Comparison of ENCODE assay signal across 13 cellular contexts in genomic region chr9:99353408-99353807, GRCh38.
DNase-seq lines count a peak whose midpoint lies in the region; ATAC-seq and TF ChIP-seq lines count a peak whose summit lies in the region.
"Had no signal": no experiment of that assay in that cellular context is flagged by ENCODE, and none has a peak within 500 bp of the region (broad histone marks: within the 10 kb centered on the region; RNA-seq: fewer than 3 reads in every experiment).

No MANE protein-coding gene starts in this region.

- H3K27me3 ChIP-seq in fibroblast of lung (ENCODE audit: control insufficient read depth, insufficient read depth, low read length), result no peaks in the 10 kb centered on the region
- no peaks in the 10 kb centered on the region for H3K27me3 ChIP-seq in sigmoid colon
- H3K27me3 ChIP-seq: tibial nerve had no signal

- intact Hi-C loops in sigmoid colon (cut with DNase I), result no loop called here

- no peak for TF ChIP-seq CTCF in AG09319 (IDR thresholded peaks at IDR 0.05; ENCODE audit: low read depth, low read length)
- no peak for TF ChIP-seq CTCF in fibroblast of lung (conservative IDR thresholded peaks at IDR 0.05 in 1 of 2, IDR thresholded peaks at IDR 0.05 in 1 of 2; ENCODE audit: low read depth in 1 of 2, low read length in 2 of 2)
- no peak for TF ChIP-seq CTCF in sigmoid colon (IDR thresholded peaks at IDR 0.05)

- TF ChIP-seq EP300 in sigmoid colon (IDR thresholded peaks at IDR 0.05), result no peak

- H3K4me1 ChIP-seq in fibroblast of lung (ENCODE audit: control insufficient read depth, extremely low read depth, insufficient read depth, low read length) (peaks cover 19% of the 10 kb centered on the region), sigmoid colon (peaks cover 0 to 19% (median 11%) of the 10 kb centered on the region in 4 donors)

- H2AFZ ChIP-seq in fibroblast of lung (ENCODE audit: low read length), result no peak overlapping the region

- H3K9me3 ChIP-seq in fibroblast of lung (ENCODE audit: control insufficient read depth, insufficient read depth, low read depth, low read length) (no peaks in the 10 kb centered on the region), sigmoid colon (no peaks in the 10 kb centered on the region)
- H3K9me3 ChIP-seq: tibial nerve had no signal

- no peaks in the 10 kb centered on the region for H3K79me2 ChIP-seq in fibroblast of lung (ENCODE audit: control insufficient read depth, insufficient read depth, low read length)

- H3K4me3 ChIP-seq in fibroblast of lung (replicated peaks in 1 of 4; ENCODE audit: control extremely low read depth in 1 of 4, insufficient read depth in 1 of 4, low read depth in 3 of 4, low read length in 4 of 4), result no peak overlapping the region
- H3K4me3 ChIP-seq in sigmoid colon, result no peak overlapping the region
- H3K4me3 ChIP-seq: tibial nerve had no signal

- peak overlapping the region; percentile 1 for H3K9ac ChIP-seq in fibroblast of lung (ENCODE audit: insufficient read depth, low read length)

- DNase-seq in AG09319 (ENCODE audit: extremely low read depth, low read depth) (peak; percentile 98), T1000 (lab: John Stamatoyannopoulos, UW) (peak; percentile 35), fibroblast of lung (ENCODE audit: low read depth in 2 of 2) (peak; percentile 83 to 99), sigmoid colon (peak; percentile 82), LoVo (ENCODE audit: low spot score) (no peak), NOMO-1 (lab: John Stamatoyannopoulos, UW; ENCODE audit: unreplicated experiment in 2 of 2) (no peak), NCI-H69 (lab: John Stamatoyannopoulos, UW) (no peak)
- DNase-seq: activated naive CD8-positive, alpha-beta T cell treated with anti-CD3 and anti-CD28 coated beads for 36 hours; midbrain; NCI-H446 treated with DMSO at 0.1 percent for 48 hours had no signal

- TF ChIP-seq POLR2A in sigmoid colon (IDR thresholded peaks at IDR 0.05), result no peak

- no peaks in the 10 kb centered on the region for H4K20me1 ChIP-seq in fibroblast of lung (ENCODE audit: control insufficient read depth, extremely low read depth, insufficient read depth, low read length)

- no peaks in the 10 kb centered on the region for H3K36me3 ChIP-seq in fibroblast of lung (ENCODE audit: control insufficient read depth, insufficient read depth, low read length)
- no peaks in the 10 kb centered on the region for H3K36me3 ChIP-seq in sigmoid colon
- H3K36me3 ChIP-seq: tibial nerve had no signal

- ATAC-seq in HG02885 (IDR thresholded peaks at IDR 0.05; ENCODE audit: poor library complexity, unreplicated experiment), result no peak

- 72 to 78% methylated on average over 5 of the region's 5 CpGs for WGBS in sigmoid colon, 2 donors

- H3K4me2 ChIP-seq in fibroblast of lung (ENCODE audit: extremely low read depth, insufficient read depth, low read length), result peak overlapping the region; percentile 54

- H3K27ac ChIP-seq in fibroblast of lung (ENCODE audit: insufficient read depth, low read length) (peak overlapping the region; percentile 60), sigmoid colon (peak overlapping the region in 3 of 4 donors; percentile 34 to 49 (median 40))
- H3K27ac ChIP-seq: HL-60 had no signal

Comparison
In these comparisons a context has a peak if more than half of its experiments do, and no peak if none do; other contexts are left out.
1. DNase-seq: peak in AG09319 (single experiment), T1000 (single experiment), fibroblast of lung (2 of 2) and sigmoid colon (single experiment); none in LoVo (single experiment), NOMO-1 (0 of 2) and NCI-H69 (single experiment).